In genomic region chr21:43971992-43972255, GRCh38 we compare ENCODE assay signal across 22 cellular contexts.
"Had no signal": no experiment of that assay in that cellular context is flagged by ENCODE, and none has a peak within 500 bp of the region (broad histone marks: within the 10 kb centered on the region; RNA-seq: fewer than 3 reads in every experiment).

No MANE protein-coding gene starts in this region.

- DNase-seq: central memory CD4-positive, alpha-beta T cell; effector memory CD4-positive, alpha-beta T cell; foreskin keratinocyte; immature natural killer cell; naive thymus-derived CD8-positive, alpha-beta T cell; nephron progenitor cell; pancreas; right lobe of liver; small intestine; stimulated activated CD4-positive, alpha-beta T cell treated with anti-CD3 and anti-CD28 coated beads, Interleukin-15, amount 100 ng/mL, for 24 hours; stimulated activated CD4-positive, alpha-beta T cell treated with anti-CD3 and anti-CD28 coated beads, Interleukin-2, amount 100 ng/mL, for 48 hours; stimulated activated naive CD4-positive, alpha-beta T cell treated with Interleukin-2 at 50 U/mL for 16 hours; stomach had no signal

- FAIRE-seq: colon, endothelial cell of umbilical vein, pancreas, small intestine, urothelium cell line had no signal

- ATAC-seq: foreskin keratinocyte; naive thymus-derived CD8-positive, alpha-beta T cell; pancreas had no signal

- H3K27me3 Mint-ChIP-seq: naive thymus-derived CD8-positive, alpha-beta T cell had no signal

- H3K27me3 ChIP-seq: esophagus muscularis mucosa, foreskin keratinocyte, left lung, neutrophil, pancreas, right lobe of liver, stomach, tibial nerve, upper lobe of left lung had no signal

- H3K4me3 Mint-ChIP-seq: immature natural killer cell; naive thymus-derived CD8-positive, alpha-beta T cell; nephron progenitor cell had no signal

- H3K9me3 ChIP-seq: esophagus muscularis mucosa, left lung, neutrophil, pancreas, right lobe of liver, stomach, thoracic aorta, tibial nerve, upper lobe of left lung had no signal

- H3K27ac Mint-ChIP-seq: naive thymus-derived CD8-positive, alpha-beta T cell had no signal

- H3K27ac ChIP-seq: esophagus muscularis mucosa, foreskin keratinocyte, neutrophil, pancreas, right lobe of liver, thoracic aorta, tibial nerve had no signal

- H3K4me3 ChIP-seq: esophagus muscularis mucosa, left lung, pancreas, right lobe of liver, stomach, thoracic aorta, tibial nerve, upper lobe of left lung had no signal

- H3K9me3 Mint-ChIP-seq: immature natural killer cell; naive thymus-derived CD8-positive, alpha-beta T cell; nephron progenitor cell had no signal

- H3K4me1 ChIP-seq: foreskin keratinocyte, pancreas had no signal
